Comparison of ENCODE assay signal across 18 cellular contexts in genomic region chr11:102243399-102243884, GRCh38.
A peak's percentile ranks its signal among the peaks of the same experiment; 100 is the strongest.
DNase-seq lines count a peak whose midpoint lies in the region; ATAC-seq, FAIRE-seq and TF ChIP-seq lines count a peak whose summit lies in the region.
"Had no signal": no experiment of that assay in that cellular context is flagged by ENCODE, and none has a peak within 500 bp of the region (broad histone marks: within the 10 kb centered on the region; RNA-seq: fewer than 3 reads in every experiment).

No MANE protein-coding gene starts in this region.

- in situ Hi-C loops in K562 (cut with MboI): no loop called here

- H3K4me3 ChIP-seq in HEK293 (ENCODE audit: low read depth, low read length): no peak overlapping the region
- H3K4me3 ChIP-seq in PC-9: no peak overlapping the region
- H3K4me3 ChIP-seq in K562: no peak overlapping the region
- H3K4me3 ChIP-seq: GM23248 had no signal

- no peak overlapping the region; the same call in 1 of the 2 replicates for H3K4me2 ChIP-seq in PC-9
- no peak overlapping the region for H3K4me2 ChIP-seq in K562 (ENCODE audit: insufficient read depth, low read length)

- no peaks in the 10 kb centered on the region for H4K20me1 ChIP-seq in PC-9 (ENCODE audit: insufficient read depth)
- no peaks in the 10 kb centered on the region for H4K20me1 ChIP-seq in K562 (replicated peaks; ENCODE audit: control insufficient read depth, insufficient read depth, low read length)

- H3K36me3 ChIP-seq in HEK293 (ENCODE audit: control insufficient read depth in 2 of 2, insufficient read depth in 1 of 2, low read length in 2 of 2): no peaks in the 10 kb centered on the region
- H3K36me3 ChIP-seq in PC-9 (ENCODE audit: low read depth): no peaks in the 10 kb centered on the region
- no peaks in the 10 kb centered on the region for H3K36me3 ChIP-seq in K562 (ENCODE audit: control insufficient read depth, insufficient read depth, low read length)

- TF ChIP-seq POLR2A in K562 (conservative IDR thresholded peaks at IDR 0.05): no peak

- no peak for ATAC-seq in K562
- ATAC-seq: CD8-positive, alpha-beta T cell had no signal

- no peaks in the 10 kb centered on the region for H3K9me1 ChIP-seq in K562 (ENCODE audit: control insufficient read depth, insufficient read depth, low read length)

- no peak for TF ChIP-seq RAD21 in K562 (CRISPR knock-in tag; conservative IDR thresholded peaks at IDR 0.05 in 1 of 2, IDR thresholded peaks at IDR 0.05 in 1 of 2)

- CTCF ChIA-PET in HEK293 (lab: Yijun Ruan, JAX): no interaction called here
- CTCF ChIA-PET in PC-9 (lab: Charles Lee): interaction anchor here (0.6 kb wide), 1 partner anchor 9 kb away, joined by 3 read pairs; no protein-coding TSS in a partner anchor
- CTCF ChIA-PET in K562 (lab: Yijun Ruan, JAX; ENCODE audit: low intra/inter-chr PET ratio): no interaction called here

- no peak overlapping the region for H3K9ac ChIP-seq in K562 (ENCODE audit: insufficient read depth in 1 of 2, low read depth in 2 of 2, low read length in 2 of 2)
- H3K9ac ChIP-seq: GM23248 had no signal

- H3K79me2 ChIP-seq in PC-9 (ENCODE audit: low read depth): no peaks in the 10 kb centered on the region
- H3K79me2 ChIP-seq in K562 (ENCODE audit: control insufficient read depth, insufficient read depth, low read length): no peaks in the 10 kb centered on the region

- 0% methylated on average over 1 of the region's 2 CpGs for WGBS in K562 (ENCODE audit: insufficient coverage, low coverage, missing lambda C conversion rate)

- POLR2A ChIA-PET in HEK293 (lab: Yijun Ruan, JAX): no interaction called here
- POLR2A ChIA-PET in PC-9 (lab: Charles Lee; ENCODE audit: unreplicated experiment): no interaction called here
- POLR2A ChIA-PET in K562 (lab: Yijun Ruan, JAX): interaction anchor here (1.1 kb wide), 1 partner anchor 11 kb away, joined by 4 read pairs; no protein-coding TSS in a partner anchor

- peaks cover 38% of the 10 kb centered on the region for H3F3A ChIP-seq in PC-9 (ENCODE audit: insufficient read depth, low read depth)

- no peaks in the 10 kb centered on the region for H3K9me3 ChIP-seq in HEK293 (ENCODE audit: control insufficient read depth, insufficient read depth, low read depth, low read length)
- no peaks in the 10 kb centered on the region for H3K9me3 ChIP-seq in PC-9 (ENCODE audit: insufficient read depth, low read depth)
- no peaks in the 10 kb centered on the region for H3K9me3 ChIP-seq in K562 (replicated peaks; ENCODE audit: control insufficient read depth, insufficient read depth, low read depth, low read length)
- H3K9me3 ChIP-seq: Caco-2 had no signal

- H3K27ac ChIP-seq in HEK293 (ENCODE audit: extremely low read depth, low read depth, low read length) (no peak overlapping the region), PC-9 (peak overlapping the region; percentile 66), K562 (ENCODE audit: extremely low read depth, low read depth, low read length) (no peak overlapping the region)
- H3K27ac ChIP-seq: GM23248 had no signal

- BruUV-seq in PC-9 (replicated peaks; lab: Mats Ljungman, UMichigan): no TSS peak
- BruUV-seq in K562 (replicated peaks; lab: Mats Ljungman, UMichigan): no TSS peak

- no peaks in the 10 kb centered on the region for H3K27me3 ChIP-seq in PC-9 (ENCODE audit: insufficient read depth, low read depth)
- H3K27me3 ChIP-seq in K562 (ENCODE audit: control insufficient read depth in 2 of 2, insufficient read depth in 2 of 2, low read length in 2 of 2): peaks cover 0 to 5% of the 10 kb centered on the region in 2 experiments; a peak in 1 of 5 replicates

- FAIRE-seq in K562 (lab: Jason Lieb, UNC): no peak
- FAIRE-seq: G401.6, GM12892, H1 had no signal

- H3K4me1 ChIP-seq in HEK293 (ENCODE audit: control insufficient read depth, insufficient read depth, low read length) (no peaks in the 10 kb centered on the region), PC-9 (replicated peaks; ENCODE audit: insufficient read depth) (peaks cover 45% of the 10 kb centered on the region), K562 (replicated peaks in 1 of 2; ENCODE audit: control insufficient read depth in 2 of 2, insufficient read depth in 2 of 2, low read length in 2 of 2) (no peaks in the 10 kb centered on the region)
- H3K4me1 ChIP-seq: Caco-2 had no signal

- no peak for TF ChIP-seq CTCF in HEK293 (tag by site-specific recombination; IDR thresholded peaks at IDR 0.05)
- no peak for TF ChIP-seq CTCF in PC-9 (conservative IDR thresholded peaks at IDR 0.05)
- no peak for TF ChIP-seq CTCF in K562 (IDR thresholded peaks at IDR 0.05 in 2 of 3, conservative IDR thresholded peaks at IDR 0.05 in 1 of 3; ENCODE audit: insufficient read depth in 2 of 3, low read depth in 1 of 3, low read length in 3 of 3)

- no peak overlapping the region for H2AFZ ChIP-seq in PC-9
- no peak overlapping the region for H2AFZ ChIP-seq in K562 (ENCODE audit: low read depth, low read length)
- H2AFZ ChIP-seq: GM23248 had no signal

- DNase-seq in PC-9 (peak in 1 of 2 experiments; percentile 9), K562 (ENCODE audit: extremely low read depth in 1 of 4, low spot score in 3 of 4) (no peak), hypothalamus (lab: John Stamatoyannopoulos, UW) (no peak), NCI-H82 treated with DMSO at 0.1 percent for 48 hours (lab: John Stamatoyannopoulos, UW; ENCODE audit: unreplicated experiment) (no peak), CD1c-positive myeloid dendritic cell (ENCODE audit: extremely low spot score) (no peak)
- DNase-seq: C1 segment of cervical spinal cord; Caco-2; CD4-positive, CD25-positive, alpha-beta regulatory T cell; CD8-positive, alpha-beta T cell; DMS153; DND-41; GM23248; H7; HCEC 1CT had no signal

- no peaks in the 10 kb centered on the region for H3K9me2 ChIP-seq in PC-9 (ENCODE audit: insufficient read depth)

- intact Hi-C loops in PC-9 (cut with micrococcal nuclease; ENCODE audit: unreplicated experiment) (no loop called here), K562 (cut with micrococcal nuclease) (no loop called here)

- TF ChIP-seq EP300 in K562 (IDR thresholded peaks at IDR 0.05; ENCODE audit: low read length): no peak

TF ChIP-seq in HEK293, 187 proteins besides CTCF, POLR2A, EP300 and RAD21:
- TF ChIP-seq ZNF654 (tag by site-specific recombination; IDR thresholded peaks at IDR 0.05; ENCODE audit: low read depth): no peak
- TF ChIP-seq PRDM1 (tag by site-specific recombination; IDR thresholded peaks at IDR 0.05): peak; percentile 74
- TF ChIP-seq ZNF366 (tag by site-specific recombination; conservative IDR thresholded peaks at IDR 0.05): peak; percentile 60; the same call in 1 of the 2 replicates
- TF ChIP-seq ZNF707 (tag by site-specific recombination; IDR thresholded peaks at IDR 0.05): no peak

TF ChIP-seq in K562, 482 proteins besides CTCF, POLR2A, EP300 and RAD21 (continues in another document):
- TF ChIP-seq DEAF1 (CRISPR knock-in tag; IDR thresholded peaks at IDR 0.05) (no peak), MLX (CRISPR knock-in tag; conservative IDR thresholded peaks at IDR 0.05) (no peak), ZNF512 (tag; IDR thresholded peaks at IDR 0.05) (peak; percentile 85)
